20 cellular contexts compared by ENCODE assay signal in the genomic region with DNA sequence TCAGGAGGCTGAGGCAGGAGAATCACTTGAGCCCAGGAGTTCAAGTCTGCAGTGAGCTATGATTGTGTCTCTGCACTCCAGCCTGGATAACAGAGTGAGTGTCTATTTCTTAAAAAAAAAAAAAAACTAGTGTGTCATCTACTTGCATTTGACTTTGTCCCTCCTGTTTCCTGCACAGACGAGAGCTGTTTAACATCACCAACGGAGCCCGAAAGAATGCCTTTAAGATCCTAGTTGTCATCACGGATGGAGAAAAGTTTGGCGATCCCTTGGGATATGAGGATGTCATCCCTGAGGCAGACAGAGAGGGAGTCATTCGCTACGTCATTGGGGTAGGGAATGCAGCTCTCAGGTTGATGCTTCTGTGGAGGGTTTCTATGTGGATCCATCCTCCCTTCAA. TPM values are rescaled to one million over a fixed set of nuclear protein-coding genes. Genes with fewer than 3 reads are reported as not detected.
DNase-seq lines count a peak whose midpoint lies in the region; ATAC-seq, FAIRE-seq and TF ChIP-seq lines count a peak whose summit lies in the region.
"Had no signal": no experiment of that assay in that cellular context is flagged by ENCODE, and none has a peak within 500 bp of the region (broad histone marks: within the 10 kb centered on the region; RNA-seq: fewer than 3 reads in every experiment).

No MANE protein-coding gene starts in this region.

- no peak for ATAC-seq in K562
- ATAC-seq: CD8-positive, alpha-beta T cell had no signal

- H3K36me3 ChIP-seq in breast epithelium (no peaks in the 10 kb centered on the region), K562 (ENCODE audit: control insufficient read depth, insufficient read depth, low read length) (no peaks in the 10 kb centered on the region)
- H3K36me3 ChIP-seq: HAP-1 had no signal

- H3K4me2 ChIP-seq in K562 (ENCODE audit: insufficient read depth, low read length), result no peak overlapping the region

- intact Hi-C loops in MCF 10A (cut with micrococcal nuclease) (no loop called here), breast epithelium (cut with DNase I; ENCODE audit: low total_unique reads) (no loop called here), K562 (cut with micrococcal nuclease) (no loop called here)

- POLR2A ChIA-PET in MCF 10A (lab: Yijun Ruan, JAX), result interaction anchor here (0.6 to 4.4 kb wide), 8 partner anchors 11 to 199 kb away, joined by 3 to 17 read pairs (median 5); partner anchors contain the start of genes FUS, KAT8, ZNF646 and ZNF668
- POLR2A ChIA-PET in K562 (lab: Yijun Ruan, JAX), result interaction anchor here (0.6 to 0.7 kb wide), 3 partner anchors 15 to 20 kb away, joined by 3 to 4 read pairs (median 4); no protein-coding TSS in a partner anchor

- in situ Hi-C loops in K562 (cut with MboI), result no loop called here

- H3K27ac Mint-ChIP-seq in MCF 10A (ENCODE audit: low read depth, unreplicated experiment) (peak overlapping the region; percentile 92), type B pancreatic cell (no peak overlapping the region)
- H3K27ac Mint-ChIP-seq: CD8-positive, alpha-beta T cell; IgD-negative memory B cell had no signal

- no peaks in the 10 kb centered on the region for H3K4me1 ChIP-seq in breast epithelium
- no peaks in the 10 kb centered on the region; a peak in 1 of 5 replicates for H3K4me1 ChIP-seq in K562 (replicated peaks in 1 of 2; ENCODE audit: control insufficient read depth in 2 of 2, insufficient read depth in 2 of 2, low read length in 2 of 2)
- H3K4me1 ChIP-seq: Caco-2, HAP-1 had no signal

- no peaks in the 10 kb centered on the region for H3K9me1 ChIP-seq in K562 (ENCODE audit: control insufficient read depth, insufficient read depth, low read length)

- CTCF ChIA-PET in MCF 10A (lab: Yijun Ruan, JAX) (interaction anchor here (0.6 to 1.2 kb wide), 4 partner anchors 9 to 909 kb away, joined by 3 to 5 read pairs (median 4); no protein-coding TSS in a partner anchor), K562 (lab: Yijun Ruan, JAX; ENCODE audit: low intra/inter-chr PET ratio) (no interaction called here)

- H4K20me1 ChIP-seq in K562 (replicated peaks; ENCODE audit: control insufficient read depth, insufficient read depth, low read length), result no peaks in the 10 kb centered on the region

- H3K36me3 Mint-ChIP-seq in MCF 10A (ENCODE audit: insufficient read depth, unreplicated experiment) (no peaks in the 10 kb centered on the region), type B pancreatic cell (no peaks in the 10 kb centered on the region)
- H3K36me3 Mint-ChIP-seq: CD8-positive, alpha-beta T cell had no signal

- no peak for TF ChIP-seq RAD21 in K562 (CRISPR knock-in tag; conservative IDR thresholded peaks at IDR 0.05 in 1 of 2, IDR thresholded peaks at IDR 0.05 in 1 of 2)

- H3K4me3 Mint-ChIP-seq in MCF 10A (ENCODE audit: unreplicated experiment) (no peak overlapping the region), type B pancreatic cell (no peak overlapping the region)
- H3K4me3 Mint-ChIP-seq: CD14-positive monocyte; CD8-positive, alpha-beta T cell; IgD-negative memory B cell had no signal

- no peaks in the 10 kb centered on the region for H3K79me2 ChIP-seq in K562 (ENCODE audit: control insufficient read depth, insufficient read depth, low read length)

- no peaks in the 10 kb centered on the region for H3K27me3 ChIP-seq in breast epithelium
- H3K27me3 ChIP-seq in K562 (ENCODE audit: control insufficient read depth in 2 of 2, insufficient read depth in 2 of 2, low read length in 2 of 2), result peaks cover 24 to 52% of the 10 kb centered on the region in 2 experiments

- no peak for TF ChIP-seq EP300 in K562 (IDR thresholded peaks at IDR 0.05; ENCODE audit: low read length)

- TF ChIP-seq POLR2A in breast epithelium (IDR thresholded peaks at IDR 0.05), result no peak
- no peak for TF ChIP-seq POLR2A in K562 (conservative IDR thresholded peaks at IDR 0.05)

- H3K27ac ChIP-seq in breast epithelium (no peak overlapping the region), K562 (ENCODE audit: extremely low read depth, low read depth, low read length) (no peak overlapping the region), epithelial cell of prostate (peak overlapping the region; percentile 42)
- H3K27ac ChIP-seq: GM23248 had no signal

- no peak overlapping the region for H3K4me3 ChIP-seq in breast epithelium
- no peak overlapping the region for H3K4me3 ChIP-seq in K562
- H3K4me3 ChIP-seq: GM23248, HAP-1 had no signal

- H3K27me3 Mint-ChIP-seq in MCF 10A (ENCODE audit: insufficient read depth, unreplicated experiment) (no peaks in the 10 kb centered on the region), type B pancreatic cell (peaks cover 23% of the 10 kb centered on the region)
- H3K27me3 Mint-ChIP-seq: IgD-negative memory B cell had no signal

- BruUV-seq in MCF 10A (replicated peaks; lab: Mats Ljungman, UMichigan) (no TSS peak), K562 (replicated peaks; lab: Mats Ljungman, UMichigan) (no TSS peak)

- H3K9me3 ChIP-seq in breast epithelium, result no peaks in the 10 kb centered on the region
- no peaks in the 10 kb centered on the region for H3K9me3 ChIP-seq in K562 (replicated peaks; ENCODE audit: control insufficient read depth, insufficient read depth, low read depth, low read length)
- H3K9me3 ChIP-seq: Caco-2, HAP-1 had no signal

- 28% methylated on average over 7 of the region's 7 CpGs for WGBS in K562 (ENCODE audit: insufficient coverage, low coverage, missing lambda C conversion rate)

- TF ChIP-seq CTCF in MCF 10A (IDR thresholded peaks at IDR 0.05; ENCODE audit: unreplicated experiment) (no peak), breast epithelium (IDR thresholded peaks at IDR 0.05) (no peak), K562 (IDR thresholded peaks at IDR 0.05 in 2 of 3, conservative IDR thresholded peaks at IDR 0.05 in 1 of 3; ENCODE audit: insufficient read depth in 2 of 3, low read depth in 1 of 3, low read length in 3 of 3) (no peak), type B pancreatic cell (conservative IDR thresholded peaks at IDR 0.05) (no peak)

- no peak overlapping the region for H3K9ac ChIP-seq in K562 (ENCODE audit: insufficient read depth in 1 of 2, low read depth in 2 of 2, low read length in 2 of 2)
- H3K9ac ChIP-seq: GM23248 had no signal

- FAIRE-seq in K562 (lab: Jason Lieb, UNC), result no peak
- FAIRE-seq: A204.1, GM12891 had no signal

- H2AFZ ChIP-seq in K562 (ENCODE audit: low read depth, low read length), result no peak overlapping the region
- H2AFZ ChIP-seq: GM23248 had no signal

- DNase-seq in MCF 10A (ENCODE audit: unreplicated experiment) (no peak), breast epithelium (ENCODE audit: low spot score in 2 of 2) (no peak), K562 (ENCODE audit: extremely low read depth in 1 of 4, low spot score in 3 of 4) (peak in 1 of 4 experiments; percentile 12), epithelial cell of prostate (ENCODE audit: low read depth, low spot score) (no peak), type B pancreatic cell (ENCODE audit: extremely low spot score, unreplicated experiment) (peak; percentile 24), NOMO-1 (lab: John Stamatoyannopoulos, UW; ENCODE audit: unreplicated experiment in 2 of 2) (no peak), NCI-H446 treated with DMSO at 0.1 percent for 48 hours (lab: John Stamatoyannopoulos, UW) (no peak)
- no peak for DNase-seq in activated CD4-positive, CD25-positive, alpha-beta regulatory T cell treated with anti-CD3 and anti-CD28 coated beads, Interleukin-2, amount 50 U/mL, for 72 hours
- DNase-seq: Caco-2; CD8-positive, alpha-beta T cell; DMS79 had no signal

- no peaks in the 10 kb centered on the region for H3K9me3 Mint-ChIP-seq in MCF 10A (ENCODE audit: unreplicated experiment)
- H3K9me3 Mint-ChIP-seq in type B pancreatic cell, result no peaks in the 10 kb centered on the region
- H3K9me3 Mint-ChIP-seq: CD8-positive, alpha-beta T cell; IgD-negative memory B cell had no signal

- H3K4me1 Mint-ChIP-seq in MCF 10A (ENCODE audit: insufficient read depth, unreplicated experiment), result peaks cover 29% of the 10 kb centered on the region
- no peaks in the 10 kb centered on the region for H3K4me1 Mint-ChIP-seq in type B pancreatic cell (ENCODE audit: unreplicated experiment)

RNA-seq across cellular contexts. Expression of gene ITGAM, which starts 13.4 kb away (rescaled TPM):
- 0.76 TPM in 1 of 2 replicates, not detected in the other for total RNA-seq in MCF 10A (2022)
- total RNA-seq in breast epithelium, result 10 to 100 TPM in 1 of 3 donors, 1 to 10 TPM in 2; 5.2 to 23.5 (median 8.0) TPM
- total RNA-seq in K562 (2011; cell fraction: chromatin; rRNA removed; ENCODE audit: low replicate concordance), result 0.86 and 2.0 TPM in 2 replicates
- total RNA-seq in K562 (2011; cell fraction: nucleolus; rRNA removed), result 0.92 and 1.2 TPM in 2 replicates
- total RNA-seq in K562 (2011; cell fraction: nucleoplasm; rRNA removed), result 0.53 and 0.73 TPM in 2 replicates
- total RNA-seq in K562 (2014; rRNA removed), result 0.29 and 0.50 TPM in 2 replicates
- 0.25 and 0.35 TPM in 2 replicates for total RNA-seq in K562 (2014; rRNA removed; fragmentation: Illumina TruSeq; extraction: Trizol)
- total RNA-seq in K562 (2015; rRNA removed; fragmentation: Illumina TruSeq; extraction: Trizol), result 1.6 TPM in 2 replicates
- 0.98 and 1.3 TPM in 2 replicates for total RNA-seq in K562 (2021)
- 0.32 and 0.99 TPM in 2 replicates for polyA plus RNA-seq in K562 (2011; rRNA removed)
- 0.64 and 0.99 TPM in 2 replicates for polyA plus RNA-seq in K562 (2011; cell fraction: cytosol; rRNA removed)
- polyA plus RNA-seq in K562 (2011; cell fraction: nucleus; rRNA removed), result 2.0 and 3.3 TPM in 2 replicates
- polyA plus RNA-seq in K562 (2012), result 1.7 and 5.3 TPM in 2 replicates
- 0.27 and 0.53 TPM in 2 replicates for polyA plus RNA-seq in K562 (2014; fragmentation: Illumina TruSeq; extraction: Trizol)
- under 1 TPM; 0.01 to 0.03 TPM for polyA plus RNA-seq in K562 (2014; fragmentation: Nextera tagmentation; extraction: Ambion mirVana)
- 0.66 and 1.2 TPM in 2 replicates for polyA plus RNA-seq in K562 (2014; rRNA removed)
- 0.28 and 1.3 TPM in 2 replicates for polyA minus RNA-seq in K562 (2011; rRNA and poly(A)+ RNA removed)
- polyA minus RNA-seq in K562 (2011; cell fraction: cytosol; rRNA and poly(A)+ RNA removed), result 0.64 and 1.4 TPM in 2 replicates
- polyA minus RNA-seq in K562 (2011; cell fraction: nucleus; rRNA and poly(A)+ RNA removed), result 0.67 and 2.2 TPM in 2 replicates
- total RNA-seq in type B pancreatic cell (ENCODE audit: low replicate concordance), result 0.36 TPM in 1 of 2 replicates, not detected in the other
- total RNA-seq: Caco-2, GM23248 had no signal
- polyA plus RNA-seq: BJ, GM23248 had no signal

RNA-seq across cellular contexts. Expression of gene PYDC1, which starts 56.3 kb away (rescaled TPM):
- total RNA-seq in MCF 10A (2022), result not detected in 2 replicates
- total RNA-seq in breast epithelium, result not detected
- not detected in 2 replicates for total RNA-seq in K562 (2011; cell fraction: chromatin; rRNA removed; ENCODE audit: low replicate concordance)
- not detected in 2 replicates for total RNA-seq in K562 (2011; cell fraction: nucleolus; rRNA removed)
- not detected in 2 replicates for total RNA-seq in K562 (2011; cell fraction: nucleoplasm; rRNA removed)
- total RNA-seq in K562 (2014; rRNA removed), result not detected in 2 replicates
- not detected in 2 replicates for total RNA-seq in K562 (2014; rRNA removed; fragmentation: Illumina TruSeq; extraction: Trizol)
- total RNA-seq in K562 (2015; rRNA removed; fragmentation: Illumina TruSeq; extraction: Trizol), result not detected in 2 replicates
- total RNA-seq in K562 (2021), result not detected in 2 replicates
- polyA plus RNA-seq in K562 (2011; rRNA removed), result not detected in 2 replicates
- polyA plus RNA-seq in K562 (2011; cell fraction: cytosol; rRNA removed), result not detected in 2 replicates
- not detected in 2 replicates for polyA plus RNA-seq in K562 (2011; cell fraction: nucleus; rRNA removed)
- polyA plus RNA-seq in K562 (2012), result not detected in 2 replicates
- polyA plus RNA-seq in K562 (2014; fragmentation: Illumina TruSeq; extraction: Trizol), result not detected in 2 replicates
- polyA plus RNA-seq in K562 (2014; fragmentation: Nextera tagmentation; extraction: Ambion mirVana), result not detected
- not detected in 2 replicates for polyA plus RNA-seq in K562 (2014; rRNA removed)
- polyA minus RNA-seq in K562 (2011; rRNA and poly(A)+ RNA removed), result not detected in 2 replicates
- not detected in 2 replicates for polyA minus RNA-seq in K562 (2011; cell fraction: cytosol; rRNA and poly(A)+ RNA removed)
- not detected in 2 replicates for polyA minus RNA-seq in K562 (2011; cell fraction: nucleus; rRNA and poly(A)+ RNA removed)
- not detected in 2 replicates for total RNA-seq in type B pancreatic cell (ENCODE audit: low replicate concordance)
- total RNA-seq: Caco-2; CD8-positive, alpha-beta T cell; G401; GM23248; HT-29 had no signal
- polyA plus RNA-seq: BJ, CD14-positive monocyte, GM23248, IgD-negative memory B cell had no signal

RNA-seq across cellular contexts. Expression of gene TRIM72, which starts 59.3 kb away (rescaled TPM):
- total RNA-seq in MCF 10A (2022) (not detected in 2 replicates), breast epithelium (under 1 TPM in 2 of 3 donors, not detected in 1; under 0.01 TPM), K562 (2014; rRNA removed) (not detected in 2 replicates), K562 (2014; rRNA removed; fragmentation: Illumina TruSeq; extraction: Trizol) (under 0.01 and 0.03 TPM in 2 replicates), K562 (2015; rRNA removed; fragmentation: Illumina TruSeq; extraction: Trizol) (not detected in 2 replicates), K562 (2021) (not detected in 2 replicates), type B pancreatic cell (ENCODE audit: low replicate concordance) (0.02 TPM in 1 of 2 replicates, not detected in the other)
- 0.14 and 0.23 TPM in 2 replicates for total RNA-seq in K562 (2011; cell fraction: chromatin; rRNA removed; ENCODE audit: low replicate concordance)
- 0.17 and 0.26 TPM in 2 replicates for total RNA-seq in K562 (2011; cell fraction: nucleolus; rRNA removed)
- 0.15 and 0.31 TPM in 2 replicates for total RNA-seq in K562 (2011; cell fraction: nucleoplasm; rRNA removed)
- polyA plus RNA-seq in K562 (2011; rRNA removed) (0.01 TPM in 1 of 2 replicates, not detected in the other), K562 (2014; fragmentation: Illumina TruSeq; extraction: Trizol) (not detected in 2 replicates), K562 (2014; fragmentation: Nextera tagmentation; extraction: Ambion mirVana) (not detected), K562 (2014; rRNA removed) (not detected in 2 replicates)
- polyA plus RNA-seq in K562 (2011; cell fraction: cytosol; rRNA removed), result 0.01 and 0.03 TPM in 2 replicates
- 0.04 TPM in 2 replicates for polyA plus RNA-seq in K562 (2011; cell fraction: nucleus; rRNA removed)
- polyA plus RNA-seq in K562 (2012), result 0.03 TPM in 1 of 2 replicates, not detected in the other
- not detected in 2 replicates for polyA minus RNA-seq in K562 (2011; rRNA and poly(A)+ RNA removed)
- polyA minus RNA-seq in K562 (2011; cell fraction: cytosol; rRNA and poly(A)+ RNA removed), result not detected in 2 replicates
- 0.11 TPM in 1 of 2 replicates, not detected in the other for polyA minus RNA-seq in K562 (2011; cell fraction: nucleus; rRNA and poly(A)+ RNA removed)
- total RNA-seq: G401, GM23248 had no signal
- polyA plus RNA-seq: BJ, CD14-positive monocyte, GM23248, IgD-negative memory B cell had no signal
